12 cellular contexts compared by ENCODE assay signal in the genomic region with DNA sequence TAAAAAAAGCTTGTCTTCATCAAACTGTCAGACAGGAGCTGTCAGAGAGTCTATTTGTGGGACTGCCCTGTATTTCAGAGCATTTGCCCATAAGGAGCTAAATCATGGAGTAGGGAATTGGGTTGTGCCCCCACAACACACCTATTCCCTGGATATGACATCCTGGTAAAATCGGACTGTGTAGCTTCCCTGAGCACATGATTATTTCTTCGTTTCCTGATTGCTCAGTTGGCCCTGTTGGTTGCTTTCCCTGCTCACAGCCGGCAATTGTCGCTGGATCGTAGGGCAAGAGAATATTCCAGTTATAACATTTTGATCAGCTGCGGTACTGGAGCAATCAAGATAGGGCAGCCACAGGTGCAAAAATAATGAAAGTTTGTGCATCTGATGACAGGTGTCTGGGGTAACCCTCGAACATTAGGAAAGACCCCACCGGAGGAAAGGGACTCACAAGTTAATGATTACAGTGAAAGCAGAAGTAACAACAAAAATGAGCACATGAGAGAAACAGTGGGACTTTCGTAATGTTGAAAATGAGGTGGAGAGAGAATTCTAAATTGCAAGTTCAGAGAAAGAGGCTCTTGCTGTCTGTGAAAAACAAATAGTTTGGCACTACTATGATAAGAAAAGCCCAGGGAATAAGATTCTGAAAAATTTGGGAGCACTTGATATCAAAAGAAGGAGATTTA. TPM values are rescaled to one million over a fixed set of nuclear protein-coding genes. Genes with fewer than 3 reads are reported as not detected.
DNase-seq lines count a peak whose midpoint lies in the region; ATAC-seq and TF ChIP-seq lines count a peak whose summit lies in the region.
"Had no signal": no experiment of that assay in that cellular context is flagged by ENCODE, and none has a peak within 500 bp of the region (broad histone marks: within the 10 kb centered on the region; RNA-seq: fewer than 3 reads in every experiment).

No MANE protein-coding gene starts in this region.

- H3K4me1 Mint-ChIP-seq in glutamatergic neuron (ENCODE audit: low read depth, unreplicated experiment), result no peaks in the 10 kb centered on the region

- H3K4me3 ChIP-seq in left ventricle myocardium inferior (peak overlapping the region; percentile 9), ovary (no peak overlapping the region)
- H3K4me3 ChIP-seq: BLaER1 treated with 17β-estradiol and CSF1 and Interleukin-3, amounts not matched to agents 10 nM and 100 nM had no signal

- H3K27ac ChIP-seq in left ventricle myocardium inferior (replicated peaks), result no peak overlapping the region
- no peak overlapping the region for H3K27ac ChIP-seq in ovary
- H3K27ac ChIP-seq: BLaER1 treated with 17β-estradiol and CSF1 and Interleukin-3, amounts not matched to agents 10 nM and 100 nM had no signal

- H3K9me3 ChIP-seq in left ventricle myocardium inferior (replicated peaks) (no peaks in the 10 kb centered on the region), ovary (no peaks in the 10 kb centered on the region)
- H3K9me3 ChIP-seq: BLaER1 treated with 17β-estradiol and CSF1 and Interleukin-3, amounts not matched to agents 10 nM and 100 nM had no signal

- DNase-seq in GM13976 (ENCODE audit: low spot score) (peak; percentile 46), left ventricle myocardium inferior (no peak), NCI-H2081 treated with DMSO at 0.1 percent for 48 hours (lab: John Stamatoyannopoulos, UW) (no peak), ovary (no peak), glutamatergic neuron (no peak)
- DNase-seq: MM.1S had no signal

- TF ChIP-seq POLR2A in ovary (IDR thresholded peaks at IDR 0.05), result no peak

- H3K27me3 Mint-ChIP-seq in glutamatergic neuron (ENCODE audit: unreplicated experiment), result no peaks in the 10 kb centered on the region

- in situ Hi-C loops in GM13976 (cut with MboI; ENCODE audit: low sequenced_read_pairs, unreplicated experiment), result no loop called here

- intact Hi-C loops in left ventricle myocardium inferior (cut with micrococcal nuclease) (no loop called here), ovary (cut with DNase I) (no loop called here)

- H3K4me1 ChIP-seq in left ventricle myocardium inferior, result peaks cover 4% of the 10 kb centered on the region
- H3K4me1 ChIP-seq in ovary (ENCODE audit: insufficient read depth), result no peaks in the 10 kb centered on the region

- H3K27me3 ChIP-seq in left ventricle myocardium inferior (ENCODE audit: low read depth), result no peaks in the 10 kb centered on the region
- H3K27me3 ChIP-seq in ovary, result no peaks in the 10 kb centered on the region
- H3K27me3 ChIP-seq: BLaER1 treated with 17β-estradiol and CSF1 and Interleukin-3, amounts not matched to agents 10 nM and 100 nM had no signal

- no peak overlapping the region for H3K27ac Mint-ChIP-seq in glutamatergic neuron (ENCODE audit: unreplicated experiment)
- H3K27ac Mint-ChIP-seq: activated naive CD4-positive, alpha-beta T cell treated with anti-CD3 and anti-CD28 coated beads, Interleukin-2, amount 50 U/mL, for 72 hours had no signal

- ATAC-seq in GM21447 (IDR thresholded peaks at IDR 0.05; ENCODE audit: unreplicated experiment), result peak; percentile 79
- peak; percentile 62 for ATAC-seq in HG03460 (IDR thresholded peaks at IDR 0.05; ENCODE audit: unreplicated experiment)
- ATAC-seq in GM19035 (IDR thresholded peaks at IDR 0.05; ENCODE audit: unreplicated experiment), result no peak
- ATAC-seq: activated naive CD4-positive, alpha-beta T cell treated with anti-CD3 and anti-CD28 coated beads, Interleukin-2, amount 50 U/mL, for 72 hours had no signal

- no peaks in the 10 kb centered on the region for H3K9me3 Mint-ChIP-seq in glutamatergic neuron (ENCODE audit: unreplicated experiment)
- H3K9me3 Mint-ChIP-seq: activated naive CD4-positive, alpha-beta T cell treated with anti-CD3 and anti-CD28 coated beads, Interleukin-2, amount 50 U/mL, for 72 hours had no signal

- 65 to 76% (median 75%) methylated on average over 9 of the region's 9 CpGs for WGBS in ovary, 3 donors

- no peak overlapping the region for H3K4me3 Mint-ChIP-seq in glutamatergic neuron (ENCODE audit: unreplicated experiment)

- H3K36me3 ChIP-seq in left ventricle myocardium inferior (no peaks in the 10 kb centered on the region), ovary (no peaks in the 10 kb centered on the region)
- H3K36me3 ChIP-seq: BLaER1 treated with 17β-estradiol and CSF1 and Interleukin-3, amounts not matched to agents 10 nM and 100 nM had no signal

- H3K36me3 Mint-ChIP-seq in glutamatergic neuron (ENCODE audit: unreplicated experiment), result no peaks in the 10 kb centered on the region
- H3K36me3 Mint-ChIP-seq: activated naive CD4-positive, alpha-beta T cell treated with anti-CD3 and anti-CD28 coated beads, Interleukin-2, amount 50 U/mL, for 72 hours had no signal

- no peak for TF ChIP-seq EP300 in ovary (IDR thresholded peaks at IDR 0.05)

- no peak for TF ChIP-seq CTCF in GM13976 (IDR thresholded peaks at IDR 0.05; ENCODE audit: borderline replicate concordance, control extremely low read depth, extremely low read depth, insufficient read depth, missing control alignments)
- no peak for TF ChIP-seq CTCF in left ventricle myocardium inferior (IDR thresholded peaks at IDR 0.05; ENCODE audit: borderline replicate concordance)
- TF ChIP-seq CTCF in ovary (IDR thresholded peaks at IDR 0.05), result no peak
- TF ChIP-seq CTCF in glutamatergic neuron (IDR thresholded peaks at IDR 0.05; ENCODE audit: partially characterized antibody, unreplicated experiment), result no peak

RNA-seq across cellular contexts. Expression of gene MAB21L3, which starts 0.5 kb away (rescaled TPM):
- total RNA-seq in left ventricle myocardium inferior, result not detected
- not detected for total RNA-seq in ovary
- not detected for polyA plus RNA-seq in ovary
- total RNA-seq in glutamatergic neuron (ENCODE audit: unreplicated experiment), result 0.22 TPM
- total RNA-seq: activated naive CD4-positive, alpha-beta T cell treated with anti-CD3 and anti-CD28 coated beads, Interleukin-2, amount 50 U/mL, for 72 hours; T-helper 2 cell treated with Interferon-gamma antibody and Interleukin-4, amounts not matched to agents 100 ng/mL and 5 ng/mL, for 36 hours had no signal
